In the genomic region with DNA sequence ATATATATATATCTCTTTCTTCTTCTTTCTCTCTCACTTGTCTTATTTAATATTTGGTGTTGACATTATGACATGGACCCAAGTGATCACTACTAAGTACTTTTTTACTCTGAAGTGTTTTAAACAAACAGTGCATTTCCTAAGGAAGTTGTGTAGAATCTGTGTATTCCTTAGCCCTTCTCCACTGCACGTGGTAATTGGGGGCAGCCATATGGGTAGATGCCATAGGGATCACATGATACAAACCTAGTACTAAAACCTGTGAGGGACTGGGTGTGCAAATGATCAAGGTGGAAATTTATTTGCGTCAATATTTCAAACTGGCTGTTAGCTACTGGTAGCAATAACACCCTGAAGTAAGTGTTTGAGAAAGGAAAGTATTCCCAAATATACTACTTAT, we compare ENCODE assay signal across 6 cellular contexts.
"Had no signal": no experiment of that assay in that cellular context is flagged by ENCODE, and none has a peak within 500 bp of the region (broad histone marks: within the 10 kb centered on the region; RNA-seq: fewer than 3 reads in every experiment).

No MANE protein-coding gene starts in this region.

- FAIRE-seq: H1, HepG2 had no signal

- DNase-seq: H7, HFFc6 had no signal

- ATAC-seq: GM23338, HCT116, HepG2 had no signal
